In the genomic region with DNA sequence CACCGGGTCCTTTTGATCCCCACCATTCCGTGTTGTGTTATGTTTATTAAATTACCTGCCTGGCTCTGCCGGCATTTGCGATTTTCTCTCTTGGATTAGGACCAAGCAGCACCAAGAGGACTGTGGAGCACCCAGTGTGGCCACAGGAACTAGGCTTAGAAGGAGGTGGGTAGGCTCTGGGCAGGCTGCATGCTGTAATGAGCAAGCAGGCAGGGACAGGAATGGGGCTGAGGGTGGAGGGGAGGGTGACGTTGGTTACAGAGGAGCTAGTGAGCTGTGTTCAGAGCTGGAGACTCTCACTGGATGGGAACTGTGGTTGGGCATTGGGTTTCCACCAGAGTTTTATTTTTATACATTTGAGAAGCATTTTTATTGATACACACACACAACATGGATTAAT, we compare ENCODE assay signal across 15 cellular contexts. TPM values are rescaled to one million over a fixed set of nuclear protein-coding genes. Genes with fewer than 3 reads are reported as not detected.
DNase-seq lines count a peak whose midpoint lies in the region; ATAC-seq, FAIRE-seq and TF ChIP-seq lines count a peak whose summit lies in the region.
"Had no signal": no experiment of that assay in that cellular context is flagged by ENCODE, and none has a peak within 500 bp of the region (broad histone marks: within the 10 kb centered on the region; RNA-seq: fewer than 3 reads in every experiment).

No MANE protein-coding gene starts in this region.

- no peak overlapping the region for H3K4me3 ChIP-seq in H1 (ENCODE audit: extremely low read depth in 1 of 4, insufficient read depth in 2 of 4, low read depth in 3 of 4, low read length in 4 of 4)
- H3K4me3 ChIP-seq: BLaER1 had no signal

- H2BK5ac ChIP-seq in H1 (ENCODE audit: low read depth, low read length): no peak overlapping the region

- no peak overlapping the region for H3K9ac ChIP-seq in H1 (replicated peaks in 1 of 4; ENCODE audit: extremely low read depth in 1 of 4, low read depth in 3 of 4, low read length in 3 of 4)
- H3K9ac ChIP-seq: BLaER1 had no signal

- H2BK15ac ChIP-seq in H1 (ENCODE audit: low read length): no peak overlapping the region

- no peak overlapping the region for H3K27ac ChIP-seq in H1 (ENCODE audit: low read depth, low read length)
- H3K27ac ChIP-seq: BLaER1 had no signal

- peaks cover 0 to 7% (median 0%) of the 10 kb centered on the region in 4 experiments; a peak in 1 of 7 replicates for H3K27me3 ChIP-seq in H1 (replicated peaks in 1 of 4; ENCODE audit: control insufficient read depth in 3 of 4, extremely low read depth in 1 of 4, insufficient read depth in 3 of 4, low read length in 3 of 4)
- H3K27me3 ChIP-seq: BLaER1 had no signal

- no peaks in the 10 kb centered on the region for H3K36me3 ChIP-seq in H1 (ENCODE audit: control insufficient read depth in 2 of 4, insufficient read depth in 4 of 4, low read length in 3 of 4)
- H3K36me3 ChIP-seq: BLaER1 had no signal

- H4K5ac ChIP-seq in H1 (ENCODE audit: insufficient read length, low read depth, low read length): no peak overlapping the region

- H2AFZ ChIP-seq in H1 (ENCODE audit: low read length): no peak overlapping the region

- H3K23me2 ChIP-seq in H1 (ENCODE audit: low read depth, low read length): no peaks in the 10 kb centered on the region

- H3K18ac ChIP-seq in H1 (ENCODE audit: extremely low read depth, low read length): no peak overlapping the region; the same call in 1 of the 2 replicates

- H3K4me1 ChIP-seq in H1 (replicated peaks in 1 of 4; ENCODE audit: control insufficient read depth in 3 of 4, insufficient read depth in 4 of 4, low read length in 3 of 4): peaks cover 0 to 12% (median 5%) of the 10 kb centered on the region in 4 experiments; a peak in 5 of 7 replicates
- H3K4me1 ChIP-seq: Caco-2 had no signal

- H3K36me3 Mint-ChIP-seq in activated CD8-positive, alpha-beta memory T cell treated with anti-CD3 and anti-CD28 coated beads, Interleukin-2, amount 10 ng/mL, durations not matched to agents 7 days and 5 days: no peaks in the 10 kb centered on the region

- H3K79me1 ChIP-seq in H1 (ENCODE audit: low read depth, low read length): no peaks in the 10 kb centered on the region

- H2BK120ac ChIP-seq in H1 (replicated peaks; ENCODE audit: low read depth, low read length): no peak overlapping the region

- POLR2A ChIA-PET in H1 (lab: Charles Lee; ENCODE audit: partially characterized antibody): no interaction called here

- no peaks in the 10 kb centered on the region for H3K9me3 ChIP-seq in H1 (ENCODE audit: insufficient read depth in 2 of 2, low read depth in 1 of 2, low read length in 1 of 2)
- H3K9me3 ChIP-seq: Caco-2 had no signal

- H3K9me3 Mint-ChIP-seq in activated CD8-positive, alpha-beta memory T cell treated with anti-CD3 and anti-CD28 coated beads, Interleukin-2, amount 10 ng/mL, durations not matched to agents 7 days and 5 days (ENCODE audit: low read depth): no peaks in the 10 kb centered on the region

- H3K4me1 Mint-ChIP-seq in activated CD8-positive, alpha-beta memory T cell treated with anti-CD3 and anti-CD28 coated beads, Interleukin-2, amount 10 ng/mL, durations not matched to agents 7 days and 5 days: no peaks in the 10 kb centered on the region

- H3K56ac ChIP-seq in H1 (replicated peaks; ENCODE audit: insufficient read length, low read depth, low read length): no peak overlapping the region

- CTCF ChIA-PET in activated CD8-positive, alpha-beta memory T cell treated with anti-CD3 and anti-CD28 coated beads, Interleukin-2, amount 10 ng/mL, durations not matched to agents 7 days and 5 days (lab: Charles Lee): interaction anchor here (1.0 to 4.5 kb wide), 5 partner anchors 11 to 177 kb away, joined by 3 to 41 read pairs (median 3); partner anchors contain the start of gene EXOG
- CTCF ChIA-PET in H1 (lab: Charles Lee; ENCODE audit: partially characterized antibody): interaction anchor here (1.4 to 14.0 kb wide), 6 partner anchors 22 to 660 kb away, joined by 3 to 506 read pairs (median 8); partner anchors contain the start of genes SCN5A and XYLB

- FAIRE-seq in H1 (lab: Jason Lieb, UNC) (no peak), urothelium cell line (lab: Jason Lieb, UNC) (peak; percentile 66)

- WGBS in H1 (ENCODE audit: extremely low coverage in 1 of 2, insufficient coverage in 1 of 2, insufficient read length in 1 of 2, insufficient replicate concordance in 2 of 2, low coverage in 1 of 2, low lambda C conversion rate in 2 of 2, missing lambda C conversion rate in 1 of 2), 2 experiments: 66% methylated on average over 5 of the region's 5 CpGs; no CpG with 5 or more reads in 1 of the 2 experiments

- no peak for TF ChIP-seq EP300 in H1 (IDR thresholded peaks at IDR 0.05; ENCODE audit: borderline replicate concordance in 1 of 2, low read depth in 2 of 2, low read length in 2 of 2)

- H2BK20ac ChIP-seq in H1 (ENCODE audit: low read length): 0 out of 2 replicates have a peak overlapping the region, but pooled peaks have one; percentile 72

- no peak overlapping the region for H3K4ac ChIP-seq in H1 (replicated peaks; ENCODE audit: insufficient read length, low read depth, low read length)

- peaks cover 0 to 1% of the 10 kb centered on the region in 2 experiments for H4K20me1 ChIP-seq in H1 (replicated peaks in 1 of 2; ENCODE audit: control insufficient read depth in 1 of 2, insufficient read depth in 2 of 2, low read length in 2 of 2)
- H4K20me1 ChIP-seq: BLaER1 had no signal

- no peak overlapping the region for H4K8ac ChIP-seq in H1 (ENCODE audit: extremely low read depth, insufficient read depth, low read length)

- peaks cover 47% of the 10 kb centered on the region for H3K27me3 Mint-ChIP-seq in activated CD8-positive, alpha-beta memory T cell treated with anti-CD3 and anti-CD28 coated beads, Interleukin-2, amount 10 ng/mL, durations not matched to agents 7 days and 5 days

- H3K23ac ChIP-seq in H1 (ENCODE audit: insufficient read length): no peak overlapping the region

- no peak overlapping the region for H3K27ac Mint-ChIP-seq in activated CD8-positive, alpha-beta memory T cell treated with anti-CD3 and anti-CD28 coated beads, Interleukin-2, amount 10 ng/mL, durations not matched to agents 7 days and 5 days

- no peak overlapping the region for H3K14ac ChIP-seq in H1 (ENCODE audit: insufficient read length)

- H2AK5ac ChIP-seq in H1 (ENCODE audit: low read depth, low read length): no peak overlapping the region

- peak overlapping the region; percentile 43; the same call in 1 of the 2 replicates for H2BK12ac ChIP-seq in H1 (ENCODE audit: low read depth, low read length)

- no peaks in the 10 kb centered on the region for H3K79me2 ChIP-seq in H1 (ENCODE audit: control insufficient read depth in 1 of 2, insufficient read depth in 2 of 2, low read length in 2 of 2)

- ATAC-seq in activated CD8-positive, alpha-beta memory T cell treated with anti-CD3 and anti-CD28 coated beads, Interleukin-2, amount 10 ng/mL, durations not matched to agents 7 days and 5 days: no peak
- no peak for ATAC-seq in HG02981 (IDR thresholded peaks at IDR 0.05; ENCODE audit: unreplicated experiment)

- TF ChIP-seq RAD21 in H1 (IDR thresholded peaks at IDR 0.05 in 1 of 2, conservative IDR thresholded peaks at IDR 0.05 in 1 of 2; ENCODE audit: low read depth in 2 of 2, low read length in 2 of 2): no peak

- TF ChIP-seq POLR2A in H1 (IDR thresholded peaks at IDR 0.05; ENCODE audit: control extremely low read depth in 1 of 2, low read depth in 2 of 2, low read length in 2 of 2): no peak

- H3K4me2 ChIP-seq in H1 (ENCODE audit: insufficient read depth in 1 of 2, low read depth in 2 of 2, low read length in 2 of 2): peak overlapping the region; percentile 13 to 17; a peak in 1 of 4 replicates
- H3K4me2 ChIP-seq: BLaER1 had no signal

- TF ChIP-seq CTCF in H1 (IDR thresholded peaks at IDR 0.05; ENCODE audit: control extremely low read depth in 1 of 3, insufficient read depth in 1 of 3, low read depth in 1 of 3, low read length in 3 of 3): no peak

- no peak overlapping the region for H4K91ac ChIP-seq in H1 (replicated peaks; ENCODE audit: insufficient read length, low read length)

- no peak overlapping the region for H3K4me3 Mint-ChIP-seq in activated CD8-positive, alpha-beta memory T cell treated with anti-CD3 and anti-CD28 coated beads, Interleukin-2, amount 10 ng/mL, durations not matched to agents 7 days and 5 days
- H3K4me3 Mint-ChIP-seq: CD8-positive, alpha-beta memory T cell had no signal

- DNase-seq in activated CD8-positive, alpha-beta memory T cell treated with anti-CD3 and anti-CD28 coated beads, Interleukin-2, amount 10 ng/mL, durations not matched to agents 7 days and 5 days: peak; percentile 18
- no peak for DNase-seq in activated CD8-positive, alpha-beta memory T cell treated with anti-CD3 and anti-CD28 coated beads, Interleukin-2, amount 50 U/mL, for 48 hours
- DNase-seq in H1 (ENCODE audit: low read depth in 1 of 2, low spot score in 2 of 2) (no peak), iPS-NIHi7 (ENCODE audit: extremely low spot score) (peak; percentile 11), urothelium cell line (ENCODE audit: low spot score) (peak; percentile 11), RKO (ENCODE audit: low spot score) (no peak), DMS53 treated with DMSO at 0.1 percent for 48 hours (lab: John Stamatoyannopoulos, UW; ENCODE audit: unreplicated experiment) (no peak)
- DNase-seq: 8988T; AML-193; Caco-2; CD8-positive, alpha-beta memory T cell; GF-D8; H7 had no signal

TF ChIP-seq in H1, 55 proteins besides CTCF, POLR2A, EP300 and RAD21:
- TF ChIP-seq GABPA (IDR thresholded peaks at IDR 0.05; ENCODE audit: borderline replicate concordance, insufficient read depth, low read length): no peak

RNA-seq across cellular contexts. Expression of gene SCN5A, which starts 7.9 kb away (rescaled TPM):
- not detected for total RNA-seq in activated CD8-positive, alpha-beta memory T cell treated with anti-CD3 and anti-CD28 coated beads, Interleukin-2, amount 10 ng/mL, durations not matched to agents 7 days and 5 days
- 11.4 and 16.5 TPM in 2 replicates for total RNA-seq in H1 (2021; fragmentation: NEBNext Ultra II Directional; extraction: Animal tissue kit (Norgen Biotek cat#: 25700))
- polyA plus RNA-seq in H1 (2011; rRNA removed): 4.8 and 6.8 TPM in 2 replicates
- polyA plus RNA-seq in H1 (2011; cell fraction: cytosol; rRNA removed): 4.0 TPM
- 14.7 TPM for polyA plus RNA-seq in H1 (2011; cell fraction: nucleus; rRNA removed)
- polyA plus RNA-seq in H1 (2012, experiment 1 of 2): 4.1 to 5.5 TPM (median 4.6 TPM) in 4 replicates
- polyA plus RNA-seq in H1 (2012, experiment 2 of 2): 2.6 TPM
- polyA plus RNA-seq in H1 (2013, experiment 1 of 2): 5.3 TPM
- polyA plus RNA-seq in H1 (2013, experiment 2 of 2): 5.8 TPM
- 12.6 and 14.0 TPM in 2 replicates for polyA minus RNA-seq in H1 (2011; rRNA and poly(A)+ RNA removed)
- polyA minus RNA-seq in H1 (2011; cell fraction: cytosol; rRNA and poly(A)+ RNA removed): 5.4 TPM
- 14.3 TPM for polyA minus RNA-seq in H1 (2011; cell fraction: nucleus; rRNA and poly(A)+ RNA removed)
- polyA plus RNA-seq: CD8-positive, alpha-beta memory T cell had no signal

Comparison
In these comparisons a context has a peak if more than half of its experiments do, and no peak if none do; other contexts are left out.
1. DNase-seq: peak in activated CD8-positive, alpha-beta memory T cell treated with anti-CD3 and anti-CD28 coated beads, Interleukin-2, amount 10 ng/mL, durations not matched to agents 7 days and 5 days (single experiment), iPS-NIHi7 (single experiment) and urothelium cell line (single experiment); none in activated CD8-positive, alpha-beta memory T cell treated with anti-CD3 and anti-CD28 coated beads, Interleukin-2, amount 50 U/mL, for 48 hours (single experiment), H1 (0 of 2), RKO (single experiment) and DMS53 treated with DMSO at 0.1 percent for 48 hours (single experiment).
2. RNA of gene SCN5A, which starts 7.9 kb away (total RNA-seq): 11.4 to 16.5 TPM in H1; not detected in activated CD8-positive, alpha-beta memory T cell treated with anti-CD3 and anti-CD28 coated beads, Interleukin-2, amount 10 ng/mL, durations not matched to agents 7 days and 5 days; every median in the first group is over 10 times any median in the second.